In genomic region chr2:158378926-158379325, GRCh38 we compare ENCODE assay signal across 34 cellular contexts.
"Had no signal": no experiment of that assay in that cellular context is flagged by ENCODE, and none has a peak within 500 bp of the region (broad histone marks: within the 10 kb centered on the region; RNA-seq: fewer than 3 reads in every experiment).

No MANE protein-coding gene starts in this region.

- H3K27ac Mint-ChIP-seq: activated B cell treated with CpG ODN at 0.5 μM for 24 hours; activated CD4-positive, alpha-beta memory T cell treated with anti-CD3 and anti-CD28 coated beads for 36 hours; activated CD8-positive, alpha-beta T cell treated with anti-CD3 and anti-CD28 coated beads, Interleukin-2, amount 10 ng/mL, durations not matched to agents 7 days and 5 days; activated naive CD8-positive, alpha-beta T cell; activated T-helper 17 cell treated with anti-CD3 and anti-CD28 coated beads, Interleukin-2, amount 50 U/mL, for 72 hours; effector memory CD8-positive, alpha-beta T cell; T-helper 17 cell; T-helper 2 cell treated with Interferon-gamma antibody and Interleukin-4, amounts not matched to agents 5 μg/mL and 100 μg/mL, for 36 hours had no signal

- H3K4me1 ChIP-seq: esophagus muscularis mucosa, foreskin keratinocyte, gastrocnemius medialis, heart right ventricle had no signal

- H3K4me3 Mint-ChIP-seq: activated B cell treated with CpG ODN at 0.5 μM for 24 hours; activated CD4-positive, alpha-beta memory T cell treated with anti-CD3 and anti-CD28 coated beads for 36 hours; activated CD8-positive, alpha-beta T cell treated with anti-CD3 and anti-CD28 coated beads, Interleukin-2, amount 10 ng/mL, durations not matched to agents 7 days and 5 days; activated naive CD8-positive, alpha-beta T cell; activated T-cell treated with anti-CD3 and anti-CD28 coated beads, Interleukin-2, amount 50 U/mL, for 4 hours; activated T-helper 17 cell treated with anti-CD3 and anti-CD28 coated beads, Interleukin-2, amount 50 U/mL, for 72 hours; central memory CD8-positive, alpha-beta T cell; effector memory CD8-positive, alpha-beta T cell; T-helper 17 cell; T-helper 2 cell treated with Interferon-gamma antibody and Interleukin-4, amounts not matched to agents 5 μg/mL and 100 μg/mL, for 36 hours had no signal

- H3K27ac ChIP-seq: brain microvascular endothelial cell, coronary artery, esophagus muscularis mucosa, foreskin keratinocyte, gastrocnemius medialis, heart right ventricle, hepatocyte, WERI-Rb-1 had no signal

- H3K27me3 Mint-ChIP-seq: activated B cell treated with CpG ODN at 0.5 μM for 24 hours had no signal

- H3K9me3 Mint-ChIP-seq: activated B cell treated with CpG ODN at 0.5 μM for 24 hours; activated CD4-positive, alpha-beta memory T cell treated with anti-CD3 and anti-CD28 coated beads for 36 hours; activated T-cell treated with anti-CD3 and anti-CD28 coated beads, Interleukin-2, amount 50 U/mL, for 4 hours; activated T-helper 17 cell treated with anti-CD3 and anti-CD28 coated beads, Interleukin-2, amount 50 U/mL, for 72 hours; central memory CD8-positive, alpha-beta T cell; effector memory CD8-positive, alpha-beta T cell; T-helper 2 cell treated with Interferon-gamma antibody and Interleukin-4, amounts not matched to agents 5 μg/mL and 100 μg/mL, for 36 hours had no signal

- FAIRE-seq: astrocyte, bronchial epithelial cell had no signal

- DNase-seq: activated B cell treated with CpG ODN at 0.5 μM for 24 hours; activated CD4-positive, alpha-beta memory T cell treated with anti-CD3 and anti-CD28 coated beads for 36 hours; activated CD4-positive, alpha-beta T cell treated with anti-CD3 and anti-CD28 coated beads for 48 hours; activated CD4-positive, alpha-beta T cell treated with anti-CD3 and anti-CD28 coated beads, Interleukin-2, amount 50 U/mL, for 1 hour; activated CD8-positive, alpha-beta memory T cell treated with anti-CD3 and anti-CD28 coated beads, Interleukin-2, amount 50 U/mL, for 48 hours; activated CD8-positive, alpha-beta T cell treated with anti-CD3 and anti-CD28 coated beads, Interleukin-2, amount 10 ng/mL, durations not matched to agents 7 days and 5 days; activated effector memory CD4-positive, alpha-beta T cell treated with Interleukin-2 at 50 U/mL for 16 hours; activated gamma-delta T cell treated with Interleukin-2 at 50 U/mL for 16 hours; activated naive CD4-positive, alpha-beta T cell treated with anti-CD3 and anti-CD28 coated beads, Interleukin-2, amount 50 U/mL, for 16 hours; activated naive CD4-positive, alpha-beta T cell treated with Interleukin-2 at 50 U/mL for 16 hours; activated T-cell treated with anti-CD3 and anti-CD28 coated beads, Interleukin-2, amount 50 U/mL, for 4 hours; amniotic stem cell; anterior cingulate cortex; brain microvascular endothelial cell; dermis blood vessel endothelial cell; effector CD4-positive, alpha-beta T cell; effector memory CD8-positive, alpha-beta T cell; erythroblast; foreskin keratinocyte; gastrocnemius medialis; heart right ventricle; T-helper 17 cell; T1000; WERI-Rb-1 had no signal

- ATAC-seq: activated CD4-positive, CD25-positive, alpha-beta regulatory T cell treated with anti-CD3 and anti-CD28 coated beads, Interleukin-2, amount 50 U/mL, for 24 hours; activated CD8-positive, alpha-beta T cell treated with anti-CD3 and anti-CD28 coated beads, Interleukin-2, amount 10 ng/mL, durations not matched to agents 7 days and 5 days; activated T-cell treated with anti-CD3 and anti-CD28 coated beads, Interleukin-2, amount 50 U/mL, for 4 hours; activated T-helper 17 cell treated with anti-CD3 and anti-CD28 coated beads, Interleukin-2, amount 50 U/mL, for 72 hours; effector memory CD8-positive, alpha-beta T cell; foreskin keratinocyte; gastrocnemius medialis; heart right ventricle; T-helper 17 cell had no signal

- H3K36me3 ChIP-seq: brain microvascular endothelial cell, esophagus muscularis mucosa, gastrocnemius medialis, heart right ventricle, WERI-Rb-1 had no signal

- H3K36me3 Mint-ChIP-seq: activated CD4-positive, alpha-beta memory T cell treated with anti-CD3 and anti-CD28 coated beads for 36 hours; activated naive CD8-positive, alpha-beta T cell had no signal

- H3K27me3 ChIP-seq: brain microvascular endothelial cell, esophagus muscularis mucosa, gastrocnemius medialis, heart right ventricle, hepatocyte had no signal

- H3K4me1 Mint-ChIP-seq: activated B cell treated with CpG ODN at 0.5 μM for 24 hours; activated T-helper 17 cell treated with anti-CD3 and anti-CD28 coated beads, Interleukin-2, amount 50 U/mL, for 72 hours; central memory CD8-positive, alpha-beta T cell; T-helper 17 cell had no signal

- H3K9me3 ChIP-seq: gastrocnemius medialis had no signal

- H3K79me2 ChIP-seq: hepatocyte had no signal

- H3K4me3 ChIP-seq: coronary artery, esophagus muscularis mucosa, gastrocnemius medialis, heart right ventricle, hepatocyte had no signal

- H2AFZ ChIP-seq: hepatocyte had no signal

- H3K4me2 ChIP-seq: hepatocyte had no signal
